ENCODE assay signal across 17 cellular contexts in genomic region chr6:125819927-125820326, GRCh38. TPM values are rescaled to one million over a fixed set of nuclear protein-coding genes. Genes with fewer than 3 reads are reported as not detected.
DNase-seq lines count a peak whose midpoint lies in the region; ATAC-seq, FAIRE-seq and TF ChIP-seq lines count a peak whose summit lies in the region.
"Had no signal": no experiment of that assay in that cellular context is flagged by ENCODE, and none has a peak within 500 bp of the region (broad histone marks: within the 10 kb centered on the region; RNA-seq: fewer than 3 reads in every experiment).

No MANE protein-coding gene starts in this region.

- H3K27ac ChIP-seq in HepG2 (ENCODE audit: extremely low read length, insufficient read depth, low read length), result peak overlapping the region; percentile 7
- no peak overlapping the region for H3K27ac ChIP-seq in right lobe of liver
- H3K27ac ChIP-seq in VCaP, result peak overlapping the region; percentile 57; the same call in 1 of the 2 replicates
- peak overlapping the region in 1 of 4 donors; percentile 74 for H3K27ac ChIP-seq in pancreas
- no peak overlapping the region; a peak in 1 of 4 replicates for H3K27ac ChIP-seq in SK-N-SH (ENCODE audit: low read depth in 2 of 2, low read length in 1 of 2)
- H3K27ac ChIP-seq: A549; BLaER1 treated with 17β-estradiol and CSF1 and Interleukin-3, amounts not matched to agents 10 nM and 100 nM; HL-60 had no signal

- DNase-seq in HepG2 (ENCODE audit: low spot score) (no peak), right lobe of liver (no peak), pancreas (no peak), HUDEP-2 (lab: John Stamatoyannopoulos, UW; ENCODE audit: unreplicated experiment in 76 of 76) (no peak), NCI-H1048 (lab: John Stamatoyannopoulos, UW) (no peak), GDM1 (lab: John Stamatoyannopoulos, UW) (no peak), SK-N-SH (no peak)
- DNase-seq: DMS 273 treated with DMSO at 0.1 percent for 48 hours, H7, NCI-H1417, NCI-H1930, NCI-H526 treated with DMSO at 0.1 percent for 48 hours, SHP77 treated with DMSO at 0.1 percent for 48 hours had no signal

- no peaks in the 10 kb centered on the region for H3K79me2 ChIP-seq in HepG2 (ENCODE audit: insufficient read depth, low read length)
- no peaks in the 10 kb centered on the region for H3K79me2 ChIP-seq in SK-N-SH (ENCODE audit: insufficient read depth)

- H3K27me3 ChIP-seq in HepG2 (ENCODE audit: control insufficient read depth in 1 of 2, insufficient read depth in 2 of 2, low read length in 2 of 2), result no peaks in the 10 kb centered on the region
- H3K27me3 ChIP-seq in right lobe of liver, result no peaks in the 10 kb centered on the region
- no peaks in the 10 kb centered on the region for H3K27me3 ChIP-seq in pancreas
- no peaks in the 10 kb centered on the region for H3K27me3 ChIP-seq in SK-N-SH (ENCODE audit: insufficient read depth)
- H3K27me3 ChIP-seq: BLaER1 treated with 17β-estradiol and CSF1 and Interleukin-3, amounts not matched to agents 10 nM and 100 nM had no signal

- BruUV-seq in HepG2 (replicated peaks; lab: Mats Ljungman, UMichigan), result no TSS peak

- H3F3A ChIP-seq in SK-N-SH (replicated peaks; ENCODE audit: insufficient read depth), result no peaks in the 10 kb centered on the region

- TF ChIP-seq CTCF in HepG2 (CRISPR knock-in tag; IDR thresholded peaks at IDR 0.05) (no peak), right lobe of liver (IDR thresholded peaks at IDR 0.05) (no peak), VCaP (conservative IDR thresholded peaks at IDR 0.05) (no peak), pancreas (IDR thresholded peaks at IDR 0.05) (no peak), SK-N-SH (IDR thresholded peaks at IDR 0.05) (no peak)

- no peaks in the 10 kb centered on the region; a peak in 1 of 5 replicates for H3K36me3 ChIP-seq in HepG2 (replicated peaks in 1 of 2; ENCODE audit: control insufficient read depth in 1 of 2, insufficient read depth in 2 of 2, low read length in 2 of 2)
- H3K36me3 ChIP-seq in right lobe of liver, result no peaks in the 10 kb centered on the region
- no peaks in the 10 kb centered on the region for H3K36me3 ChIP-seq in pancreas
- peaks cover 14 to 27% of the 10 kb centered on the region in 2 experiments for H3K36me3 ChIP-seq in SK-N-SH (replicated peaks in 1 of 2; ENCODE audit: control insufficient read depth in 1 of 2, insufficient read depth in 2 of 2, low read length in 1 of 2)

- intact Hi-C loops in HepG2 (cut with micrococcal nuclease; ENCODE audit: unreplicated experiment), result loop anchor here (2.0 kb wide), 1 partner anchor 29 kb away; the partner anchor contains the start of gene NCOA7
- intact Hi-C loops in right lobe of liver (cut with DNase I), result no loop called here
- intact Hi-C loops in pancreas (cut with DNase I), result no loop called here

- ATAC-seq in HepG2, result no peak
- ATAC-seq in right lobe of liver, result no peak
- peak; percentile 13 to 42 (median 24) for ATAC-seq in pancreas
- ATAC-seq: A549 had no signal

- TF ChIP-seq EP300 in HepG2 (IDR thresholded peaks at IDR 0.05; ENCODE audit: low read depth in 2 of 2, low read length in 2 of 2), result no peak
- no peak for TF ChIP-seq EP300 in HepG2 (CRISPR knock-in tag; IDR thresholded peaks at IDR 0.05; ENCODE audit: borderline replicate concordance)
- TF ChIP-seq EP300 in SK-N-SH (IDR thresholded peaks at IDR 0.05; ENCODE audit: borderline replicate concordance in 1 of 2, low read depth in 1 of 2, low read length in 1 of 2), result no peak

- 71% methylated on average over 2 of the region's 2 CpGs for WGBS in HepG2 (ENCODE audit: low lambda C conversion rate)
- 88% methylated on average over 2 of the region's 2 CpGs for WGBS in right lobe of liver (ENCODE audit: insufficient coverage, low coverage, low lambda C conversion rate, missing lambda C conversion rate)
- 58 to 71% methylated on average over 2 of the region's 2 CpGs for whole genome bisulfite sequencing in pancreas, 2 donors
- WGBS in SK-N-SH (ENCODE audit: low lambda C conversion rate), result 94% methylated on average over 2 of the region's 2 CpGs

- no peak for TF ChIP-seq POLR2A in HepG2 (IDR thresholded peaks at IDR 0.05; ENCODE audit: insufficient read depth in 1 of 2, low read depth in 2 of 2, low read length in 2 of 2)
- no peak for TF ChIP-seq POLR2A in right lobe of liver (IDR thresholded peaks at IDR 0.05)

- no peak for FAIRE-seq in HepG2 (lab: Jason Lieb, UNC)
- FAIRE-seq in pancreas (lab: Jason Lieb, UNC), result no peak

- H3K4me3 ChIP-seq in HepG2 (replicated peaks in 1 of 3; ENCODE audit: insufficient read depth in 1 of 3, low read depth in 2 of 3, low read length in 3 of 3) (no peak overlapping the region), right lobe of liver (no peak overlapping the region), pancreas (no peak overlapping the region), SK-N-SH (ENCODE audit: low read depth in 2 of 2, low read length in 1 of 2) (no peak overlapping the region)
- H3K4me3 ChIP-seq: A549; BLaER1 treated with 17β-estradiol and CSF1 and Interleukin-3, amounts not matched to agents 10 nM and 100 nM had no signal

- H3K4me2 ChIP-seq in HepG2 (ENCODE audit: low read depth, low read length), result no peak overlapping the region
- H3K4me2 ChIP-seq in SK-N-SH, result no peak overlapping the region
- H3K4me2 ChIP-seq: A549; BLaER1 treated with 17β-estradiol and CSF1 and Interleukin-3, amounts not matched to agents 10 nM and 100 nM had no signal

- H3K9ac ChIP-seq in HepG2 (ENCODE audit: insufficient read depth, low read depth, low read length) (no peak overlapping the region), SK-N-SH (no peak overlapping the region)
- H3K9ac ChIP-seq: BLaER1 treated with 17β-estradiol and CSF1 and Interleukin-3, amounts not matched to agents 10 nM and 100 nM had no signal

- in situ Hi-C loops in HepG2 (cut with HindIII; ENCODE audit: extremely low pct_ligation_motif_present, low pct_unique_long_range_greater_than_20kb), result no loop called here

- POLR2A ChIA-PET in HepG2 (lab: Yijun Ruan, JAX) (interaction anchor here (1.1 kb wide), 1 partner anchor 30 kb away, joined by 3 read pairs; no protein-coding TSS in a partner anchor), SK-N-SH (lab: Yijun Ruan, JAX) (no interaction called here)

- TF ChIP-seq RAD21 in HepG2 (CRISPR knock-in tag; IDR thresholded peaks at IDR 0.05) (no peak), SK-N-SH (IDR thresholded peaks at IDR 0.05; ENCODE audit: low read length) (no peak)

- H3K9me3 ChIP-seq in HepG2 (ENCODE audit: low read length), result no peaks in the 10 kb centered on the region
- no peaks in the 10 kb centered on the region for H3K9me3 ChIP-seq in right lobe of liver
- H3K9me3 ChIP-seq in pancreas, result no peaks in the 10 kb centered on the region
- H3K9me3 ChIP-seq in SK-N-SH, result no peaks in the 10 kb centered on the region
- H3K9me3 ChIP-seq: A549; BLaER1 treated with 17β-estradiol and CSF1 and Interleukin-3, amounts not matched to agents 10 nM and 100 nM had no signal

- H3K9me2 ChIP-seq in SK-N-SH, result no peaks in the 10 kb centered on the region

- CTCF ChIA-PET in HepG2 (lab: Yijun Ruan, JAX; ENCODE audit: low intra/inter-chr PET ratio, low total read pairs), result no interaction called here
- CTCF ChIA-PET in SK-N-SH (lab: Yijun Ruan, JAX), result interaction anchor here (0.7 to 1.6 kb wide), 3 partner anchors 29 to 136 kb away, joined by 3 to 7 read pairs (median 4); partner anchors contain the start of gene NCOA7

- H2AFZ ChIP-seq in HepG2 (ENCODE audit: low read length), result no peak overlapping the region
- no peak overlapping the region for H2AFZ ChIP-seq in SK-N-SH (ENCODE audit: low read depth)

- no peaks in the 10 kb centered on the region for H4K20me1 ChIP-seq in HepG2 (ENCODE audit: insufficient read depth, low read length)
- no peaks in the 10 kb centered on the region for H4K20me1 ChIP-seq in SK-N-SH (ENCODE audit: insufficient read depth)
- H4K20me1 ChIP-seq: BLaER1 treated with 17β-estradiol and CSF1 and Interleukin-3, amounts not matched to agents 10 nM and 100 nM had no signal

- H3K4me1 ChIP-seq in HepG2 (ENCODE audit: insufficient read depth, low read length) (peaks cover 64% of the 10 kb centered on the region), right lobe of liver (peaks cover 0 to 83% (median 23%) of the 10 kb centered on the region in 4 donors), pancreas (peaks cover 54 to 83% (median 71%) of the 10 kb centered on the region in 3 donors), SK-N-SH (ENCODE audit: control insufficient read depth in 1 of 2, insufficient read depth in 2 of 2, low read depth in 1 of 2, low read length in 1 of 2) (peaks cover 17 to 38% of the 10 kb centered on the region in 2 experiments; a peak in 3 of 4 replicates)

TF ChIP-seq in HepG2, 621 proteins besides CTCF, POLR2A, EP300 and RAD21 (continues in another document):
- no peak for TF ChIP-seq DPF2 (CRISPR knock-in tag; IDR thresholded peaks at IDR 0.05; ENCODE audit: borderline replicate concordance, low read depth)

RNA-seq across cellular contexts. Expression of gene NCOA7, which starts 29.2 kb away (rescaled TPM):
- total RNA-seq in HepG2 (2016; rRNA removed; fragmentation: Illumina TruSeq; extraction: Trizol), result 13.6 and 24.3 TPM in 2 replicates
- 2.1 and 2.2 TPM in 2 replicates for total RNA-seq in HepG2 (2016; cell fraction: cytosol; rRNA removed; fragmentation: Illumina TruSeq; extraction: Trizol; ENCODE audit: low read depth)
- total RNA-seq in HepG2 (2016; cell fraction: insoluble cytoplasmic fraction; rRNA removed; fragmentation: Illumina TruSeq; extraction: Trizol), result 14.1 and 25.5 TPM in 2 replicates
- 5.1 and 5.6 TPM in 2 replicates for total RNA-seq in HepG2 (2016; cell fraction: membrane; rRNA removed; fragmentation: Illumina TruSeq; extraction: Trizol)
- 15.2 and 17.1 TPM in 2 replicates for total RNA-seq in HepG2 (2016; cell fraction: nucleus; rRNA removed; fragmentation: Illumina TruSeq; extraction: Trizol)
- 18.7 and 20.8 TPM in 2 replicates for polyA plus RNA-seq in HepG2 (2011; rRNA removed)
- 14.9 and 15.1 TPM in 2 replicates for polyA plus RNA-seq in HepG2 (2011; cell fraction: cytosol; rRNA removed)
- polyA plus RNA-seq in HepG2 (2011; cell fraction: nucleus; rRNA removed), result 10.3 and 11.5 TPM in 2 replicates
- 12.9 and 15.2 TPM in 2 replicates for polyA plus RNA-seq in HepG2 (2012)
- polyA plus RNA-seq in HepG2 (2016; cell fraction: cytosol; fragmentation: Illumina TruSeq; extraction: Trizol; ENCODE audit: low read depth), result 0.77 and 0.88 TPM in 2 replicates
- polyA plus RNA-seq in HepG2 (2016; cell fraction: insoluble cytoplasmic fraction; fragmentation: Illumina TruSeq; extraction: Trizol; ENCODE audit: low read depth), result 18.7 and 19.3 TPM in 2 replicates
- polyA plus RNA-seq in HepG2 (2016; cell fraction: membrane; fragmentation: Illumina TruSeq; extraction: Trizol; ENCODE audit: low read depth), result 3.2 and 3.7 TPM in 2 replicates
- 21.0 and 23.4 TPM in 2 replicates for polyA plus RNA-seq in HepG2 (2016; cell fraction: nucleus; fragmentation: Illumina TruSeq; extraction: Trizol; ENCODE audit: insufficient read depth, low read depth)
- polyA minus RNA-seq in HepG2 (2011; rRNA and poly(A)+ RNA removed; ENCODE audit: low replicate concordance), result 42.4 and 115 TPM in 2 replicates
- polyA minus RNA-seq in HepG2 (2011; cell fraction: cytosol; rRNA and poly(A)+ RNA removed), result 19.9 and 21.1 TPM in 2 replicates
- 29.4 and 39.5 TPM in 2 replicates for polyA minus RNA-seq in HepG2 (2011; cell fraction: nucleus; rRNA and poly(A)+ RNA removed)
- 10 to 100 TPM; 11.4 to 71.8 (median 23.0) TPM for total RNA-seq in right lobe of liver
- total RNA-seq in pancreas, result 10 to 100 TPM; 12.0 to 66.7 (median 15.5) TPM
- 10 to 100 TPM in 1 of 2 donors, 1 to 10 TPM in 1; 7.4 to 10.4 TPM for polyA plus RNA-seq in pancreas
- polyA plus RNA-seq in SK-N-SH (2012; rRNA removed), result 16.3 and 19.6 TPM in 2 replicates
- 14.9 and 19.5 TPM in 2 replicates for polyA plus RNA-seq in SK-N-SH (2012; cell fraction: cytosol; rRNA removed)
- polyA plus RNA-seq in SK-N-SH (2012; cell fraction: nucleus; rRNA removed), result 26.4 and 30.5 TPM in 2 replicates

Comparison
In these comparisons a context has a peak if more than half of its experiments do, and no peak if none do; other contexts are left out.
1. H3K27ac ChIP-seq: peak in HepG2 (single experiment) and VCaP (single experiment); none in right lobe of liver (0 of 3) and SK-N-SH (0 of 2).
2. ATAC-seq: peak in pancreas (4 of 4); none in HepG2 (single experiment) and right lobe of liver (0 of 4).